In the genomic region with DNA sequence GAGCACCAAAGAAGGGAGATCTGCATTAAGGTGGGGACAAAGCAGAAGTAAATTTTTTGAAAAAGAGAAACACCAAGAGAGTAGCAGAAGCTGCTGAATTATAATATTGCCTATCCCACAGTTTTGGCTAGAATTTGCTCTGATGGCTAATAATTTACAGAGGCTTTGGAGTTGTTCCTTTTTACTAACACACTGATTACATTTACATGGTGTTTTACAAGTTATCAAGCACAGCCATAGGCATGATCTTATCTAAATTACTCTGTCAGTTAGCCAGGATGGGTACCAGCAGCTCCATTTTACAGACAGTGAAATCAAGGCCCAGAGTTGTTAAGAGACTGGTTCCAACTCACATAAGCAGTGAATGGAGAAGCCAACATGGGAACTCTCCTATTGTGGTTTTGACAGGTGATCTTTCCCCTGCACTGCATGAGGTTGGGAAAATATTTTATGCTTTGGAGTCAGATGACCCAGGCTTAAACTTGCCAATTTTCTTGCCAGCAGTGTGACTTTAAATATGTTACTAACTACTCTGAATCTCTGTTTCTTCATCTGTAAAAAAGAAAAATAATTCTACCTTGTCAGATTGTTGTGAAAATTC, we compare ENCODE assay signal across 27 cellular contexts.
"Had no signal": no experiment of that assay in that cellular context is flagged by ENCODE, and none has a peak within 500 bp of the region (broad histone marks: within the 10 kb centered on the region; RNA-seq: fewer than 3 reads in every experiment).

No MANE protein-coding gene starts in this region.

- DNase-seq: naive thymus-derived CD8-positive, alpha-beta T cell; nephron progenitor cell; nucleus accumbens; pancreas; right cardiac atrium; spleen; stimulated activated CD4-positive, alpha-beta T cell treated with anti-CD3 and anti-CD28 coated beads, Interleukin-12 subunit alpha, Interleukin-12 subunit beta, amount 100 ng/mL, for 4 hours; stimulated activated CD4-positive, alpha-beta T cell treated with anti-CD3 and anti-CD28 coated beads, Interleukin-1b, Interleukin-23, amount 100 ng/mL, for 48 hours; stimulated activated CD4-positive, alpha-beta T cell treated with anti-CD3 and anti-CD28 coated beads, Interleukin-4, amount 100 ng/mL, for 1 hour; stimulated activated CD4-positive, alpha-beta T cell treated with anti-CD3 and anti-CD28 coated beads, Interleukin-4, amount 100 ng/mL, for 4 hours; stimulated activated CD8-positive, alpha-beta memory T cell treated with anti-CD3 and anti-CD28 coated beads, Interleukin-4, amount 100 ng/mL, for 48 hours; stimulated activated naive CD4-positive, alpha-beta T cell; stimulated activated naive CD8-positive, alpha-beta T cell treated with anti-CD3 and anti-CD28 coated beads, Interleukin-15, amount 100 ng/mL, for 72 hours; stimulated activated naive CD8-positive, alpha-beta T cell treated with anti-CD3 and anti-CD28 coated beads, Interleukin-15, Interleukin-2, amounts not matched to agents 100 U/mL and 50 U/mL, for 24 hours; substantia nigra; testis; tibial artery; transverse colon; upper lobe of right lung; uterus had no signal

- ATAC-seq: naive thymus-derived CD8-positive, alpha-beta T cell; natural killer cell treated with Interleukin-12 subunit alpha and Interleukin-12 subunit beta and Interleukin-15 and Interleukin-18, amount 100 ng/mL, for 72 hours; pancreas; right cardiac atrium; sciatic nerve; stimulated activated memory B cell treated with anti-CD40 and anti-IgM and Interleukin-4, amounts not matched to agents 10 μg/mL and 1 μg/mL and 100 μg/mL, for 72 hours; stimulated activated naive CD8-positive, alpha-beta T cell treated with anti-CD3 and anti-CD28 coated beads, Interleukin-15, amount 100 ng/mL, for 72 hours; stimulated activated naive CD8-positive, alpha-beta T cell treated with anti-CD3 and anti-CD28 coated beads, Interleukin-15, Interleukin-2, amounts not matched to agents 100 U/mL and 50 U/mL, for 24 hours; upper lobe of right lung had no signal

- H3K4me3 ChIP-seq: pancreas, prostate gland, skin epidermis, smooth muscle cell, spleen, suprapubic skin, testis, tibial artery, transverse colon, upper lobe of right lung, uterus had no signal
